ENCODE assay signal across 3 cellular contexts in the genomic region with DNA sequence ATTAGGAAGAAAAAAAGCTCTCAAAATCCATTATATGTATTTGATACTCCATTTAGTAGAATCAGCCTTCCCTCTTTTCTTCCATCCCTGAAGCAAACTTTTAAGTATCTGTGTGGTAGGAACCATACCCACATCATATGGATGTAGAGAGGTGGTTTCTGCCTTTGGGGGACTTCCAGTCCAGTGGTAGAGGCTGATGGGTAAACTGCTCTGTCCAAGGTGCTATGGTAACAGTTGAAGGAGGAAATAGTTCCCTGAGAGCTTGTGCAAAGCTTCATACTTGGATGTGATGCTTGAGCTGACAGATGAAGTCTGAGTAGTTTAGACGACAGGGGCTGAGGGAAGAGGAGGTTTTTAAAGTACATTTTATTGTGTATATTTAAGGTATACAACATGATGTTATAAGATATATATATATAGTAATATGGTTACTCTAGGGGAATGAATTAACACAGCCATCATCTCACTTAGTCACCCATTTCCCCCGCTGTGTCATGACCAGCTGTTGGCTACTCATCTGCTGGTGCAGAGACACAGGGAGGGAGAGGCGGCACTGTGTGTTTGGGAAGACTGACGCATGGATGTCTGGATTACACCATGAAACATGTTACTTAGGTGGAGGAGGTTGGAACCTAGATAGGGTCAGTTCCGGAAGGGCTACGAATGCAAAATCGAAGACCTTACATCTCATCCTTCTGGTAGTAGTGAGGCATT.
TF ChIP-seq lines count a peak whose summit lies in the region.

No MANE protein-coding gene starts in this region.

TF ChIP-seq in A549, 52 proteins besides CTCF, POLR2A, EP300 and RAD21 (continued from another document):
- TF ChIP-seq REST (IDR thresholded peaks at IDR 0.05) (0 out of 2 replicates have a peak, but pooled peaks have one; percentile 22), CBX8 (IDR thresholded peaks at IDR 0.05) (no peak)

TF ChIP-seq in IMR-90, 13 proteins besides CTCF, POLR2A, EP300 and RAD21 (continued from another document):
- TF ChIP-seq USF2 (IDR thresholded peaks at IDR 0.05; ENCODE audit: low read depth, low read length) (no peak), SMC3 (IDR thresholded peaks at IDR 0.05; ENCODE audit: low read depth, low read length) (no peak), CEBPB (IDR thresholded peaks at IDR 0.05; ENCODE audit: low read depth, low read length) (no peak), FOS (IDR thresholded peaks at IDR 0.05; ENCODE audit: low read depth, low read length) (no peak), MAFK (IDR thresholded peaks at IDR 0.05; ENCODE audit: low read depth, low read length) (no peak), CHD1 (IDR thresholded peaks at IDR 0.05; ENCODE audit: low read depth, low read length) (no peak), MXI1 (IDR thresholded peaks at IDR 0.05; ENCODE audit: borderline replicate concordance, low read depth, low read length) (no peak), ELK1 (IDR thresholded peaks at IDR 0.05; ENCODE audit: borderline replicate concordance, low read depth, low read length) (no peak), RFX5 (IDR thresholded peaks at IDR 0.05; ENCODE audit: low read depth, low read length) (no peak), BHLHE40 (IDR thresholded peaks at IDR 0.05; ENCODE audit: low read depth, low read length) (no peak)

TF ChIP-seq in K562, 482 proteins besides CTCF, POLR2A, EP300 and RAD21:
- TF ChIP-seq, protein P1, sequence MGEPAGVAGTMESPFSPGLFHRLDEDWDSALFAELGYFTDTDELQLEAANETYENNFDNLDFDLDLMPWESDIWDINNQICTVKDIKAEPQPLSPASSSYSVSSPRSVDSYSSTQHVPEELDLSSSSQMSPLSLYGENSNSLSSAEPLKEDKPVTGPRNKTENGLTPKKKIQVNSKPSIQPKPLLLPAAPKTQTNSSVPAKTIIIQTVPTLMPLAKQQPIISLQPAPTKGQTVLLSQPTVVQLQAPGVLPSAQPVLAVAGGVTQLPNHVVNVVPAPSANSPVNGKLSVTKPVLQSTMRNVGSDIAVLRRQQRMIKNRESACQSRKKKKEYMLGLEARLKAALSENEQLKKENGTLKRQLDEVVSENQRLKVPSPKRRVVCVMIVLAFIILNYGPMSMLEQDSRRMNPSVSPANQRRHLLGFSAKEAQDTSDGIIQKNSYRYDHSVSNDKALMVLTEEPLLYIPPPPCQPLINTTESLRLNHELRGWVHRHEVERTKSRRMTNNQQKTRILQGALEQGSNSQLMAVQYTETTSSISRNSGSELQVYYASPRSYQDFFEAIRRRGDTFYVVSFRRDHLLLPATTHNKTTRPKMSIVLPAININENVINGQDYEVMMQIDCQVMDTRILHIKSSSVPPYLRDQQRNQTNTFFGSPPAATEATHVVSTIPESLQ (CRISPR knock-in tag; IDR thresholded peaks at IDR 0.05): no peak
- TF ChIP-seq RFX1 (IDR thresholded peaks at IDR 0.05): 0 out of 2 replicates have a peak, but pooled peaks have one; percentile 11
